In genomic region chr10:86391986-86392722, GRCh38 we compare ENCODE assay signal across 16 cellular contexts. TPM values are rescaled to one million over a fixed set of nuclear protein-coding genes. Genes with fewer than 3 reads are reported as not detected.
DNase-seq lines count a peak whose midpoint lies in the region; ATAC-seq and TF ChIP-seq lines count a peak whose summit lies in the region.
"Had no signal": no experiment of that assay in that cellular context is flagged by ENCODE, and none has a peak within 500 bp of the region (broad histone marks: within the 10 kb centered on the region; RNA-seq: fewer than 3 reads in every experiment).

No MANE protein-coding gene starts in this region.

- CTCF ChIA-PET in naive thymus-derived CD4-positive, alpha-beta T cell (lab: Charles Lee) = interaction anchor here (0.7 kb wide), 1 partner anchor 8 kb away, joined by 3 read pairs; no protein-coding TSS in a partner anchor

- ATAC-seq in GM18868 (IDR thresholded peaks at IDR 0.05; ENCODE audit: unreplicated experiment) = peak; percentile 22
- ATAC-seq in HG02759 (IDR thresholded peaks at IDR 0.05; ENCODE audit: unreplicated experiment) = peak; percentile 15
- ATAC-seq in naive thymus-derived CD4-positive, alpha-beta T cell = no peak

- H3K4me3 Mint-ChIP-seq in naive thymus-derived CD4-positive, alpha-beta T cell = no peak overlapping the region
- H3K4me3 Mint-ChIP-seq: activated CD4-positive, alpha-beta T cell treated with anti-CD3 and anti-CD28 coated beads, Interleukin-2, amount 10 ng/mL, durations not matched to agents 24 days and 14 days had no signal

- H3K4me1 Mint-ChIP-seq in naive thymus-derived CD4-positive, alpha-beta T cell = peaks cover 0 to 25% (median 10%) of the 10 kb centered on the region in 7 donors

- no peak for TF ChIP-seq CTCF in GM06990 (IDR thresholded peaks at IDR 0.05; ENCODE audit: insufficient read depth, low read length, poor library complexity, severe bottlenecking)
- TF ChIP-seq CTCF in OCI-LY3 (IDR thresholded peaks at IDR 0.05; ENCODE audit: low read depth, low read length) = no peak

- peak overlapping the region; percentile 87 for H3K4me2 ChIP-seq in OCI-LY3 (ENCODE audit: low read length)

- peaks cover 0 to 3% (median 0%) of the 10 kb centered on the region in 5 donors for H3K36me3 Mint-ChIP-seq in naive thymus-derived CD4-positive, alpha-beta T cell

- POLR2A ChIA-PET in naive thymus-derived CD4-positive, alpha-beta T cell (lab: Charles Lee) = no interaction called here

- peak overlapping the region; percentile 57 for H3K4me3 ChIP-seq in GM06990 (replicated peaks; ENCODE audit: low read depth, low read length)
- peak overlapping the region; percentile 75 for H3K4me3 ChIP-seq in OCI-LY3 (ENCODE audit: low read length)
- no peak overlapping the region for H3K4me3 ChIP-seq in effector memory CD4-positive, alpha-beta T cell (ENCODE audit: insufficient read depth, low read depth, low read length, poor library complexity, severe bottlenecking)
- no peak overlapping the region for H3K4me3 ChIP-seq in naive thymus-derived CD4-positive, alpha-beta T cell (ENCODE audit: low read length)
- H3K4me3 ChIP-seq: coronary artery, prostate gland, SJCRH30 had no signal

- intact Hi-C loops in naive thymus-derived CD4-positive, alpha-beta T cell (cut with micrococcal nuclease) = no loop called here

- no peaks in the 10 kb centered on the region for H3K27me3 ChIP-seq in GM06990 (replicated peaks; ENCODE audit: control insufficient read depth, insufficient read depth, low read length)
- H3K27me3 ChIP-seq in OCI-LY3 (ENCODE audit: low read depth, low read length) = no peaks in the 10 kb centered on the region
- H3K27me3 ChIP-seq in effector memory CD4-positive, alpha-beta T cell (replicated peaks; ENCODE audit: control insufficient read depth, insufficient read depth, low read length, poor library complexity, severe bottlenecking) = peaks cover 6% of the 10 kb centered on the region
- H3K27me3 ChIP-seq in naive thymus-derived CD4-positive, alpha-beta T cell (ENCODE audit: control insufficient read depth in 2 of 2, insufficient read depth in 2 of 2, low read length in 2 of 2) = no peaks in the 10 kb centered on the region
- H3K27me3 ChIP-seq: SJCRH30 had no signal

- H3K9ac ChIP-seq in OCI-LY3 (ENCODE audit: low read length) = peak overlapping the region; percentile 35; the same call in 1 of the 2 replicates

- peak overlapping the region; percentile 34; the same call in 1 of the 2 replicates for H3K27ac ChIP-seq in OCI-LY3 (ENCODE audit: low read length)
- H3K27ac ChIP-seq in effector memory CD4-positive, alpha-beta T cell (ENCODE audit: insufficient read depth, low read length, poor library complexity, severe bottlenecking) = no peak overlapping the region
- no peak overlapping the region for H3K27ac ChIP-seq in naive thymus-derived CD4-positive, alpha-beta T cell (ENCODE audit: low read depth, low read length)
- H3K27ac ChIP-seq: coronary artery, prostate gland, SJCRH30 had no signal

- peak overlapping the region; percentile 51 for H2AFZ ChIP-seq in OCI-LY3 (ENCODE audit: low read depth, low read length)

- peaks cover 42% of the 10 kb centered on the region for H3K4me1 ChIP-seq in OCI-LY3 (ENCODE audit: low read length)
- H3K4me1 ChIP-seq in effector memory CD4-positive, alpha-beta T cell (ENCODE audit: control insufficient read depth, insufficient read depth, low read length, poor library complexity, severe bottlenecking) = peaks cover 5% of the 10 kb centered on the region
- H3K4me1 ChIP-seq in naive thymus-derived CD4-positive, alpha-beta T cell (ENCODE audit: control insufficient read depth in 2 of 2, insufficient read depth in 2 of 2, low read length in 2 of 2) = no peaks in the 10 kb centered on the region
- H3K4me1 ChIP-seq: prostate gland, SJCRH30 had no signal

- no peaks in the 10 kb centered on the region for H3K9me3 ChIP-seq in OCI-LY3 (ENCODE audit: insufficient read depth, low read length)
- H3K9me3 ChIP-seq in effector memory CD4-positive, alpha-beta T cell (ENCODE audit: control insufficient read depth, low read length) = no peaks in the 10 kb centered on the region
- no peaks in the 10 kb centered on the region for H3K9me3 ChIP-seq in naive thymus-derived CD4-positive, alpha-beta T cell (ENCODE audit: control insufficient read depth in 2 of 3, low read length in 3 of 3)
- H3K9me3 ChIP-seq: prostate gland, SJCRH30 had no signal

- peaks cover 0 to 2% (median 0%) of the 10 kb centered on the region in 11 donors for H3K9me3 Mint-ChIP-seq in naive thymus-derived CD4-positive, alpha-beta T cell
- H3K9me3 Mint-ChIP-seq: activated CD4-positive, alpha-beta T cell treated with anti-CD3 and anti-CD28 coated beads, Interleukin-2, amount 10 ng/mL, durations not matched to agents 24 days and 14 days had no signal

- no peaks in the 10 kb centered on the region for H3K36me3 ChIP-seq in GM06990 (ENCODE audit: control insufficient read depth, insufficient read depth, low read length)
- no peaks in the 10 kb centered on the region for H3K36me3 ChIP-seq in OCI-LY3 (replicated peaks; ENCODE audit: low read depth, low read length)
- H3K36me3 ChIP-seq in effector memory CD4-positive, alpha-beta T cell (ENCODE audit: control insufficient read depth, insufficient read depth, low read length) = no peaks in the 10 kb centered on the region
- no peaks in the 10 kb centered on the region for H3K36me3 ChIP-seq in naive thymus-derived CD4-positive, alpha-beta T cell (ENCODE audit: control insufficient read depth in 2 of 3, insufficient read depth in 3 of 3, low read length in 3 of 3)
- H3K36me3 ChIP-seq: prostate gland, SJCRH30 had no signal

- H3K27ac Mint-ChIP-seq in naive thymus-derived CD4-positive, alpha-beta T cell = peak overlapping the region in 1 of 9 donors; percentile 59
- H3K27ac Mint-ChIP-seq: activated CD4-positive, alpha-beta T cell treated with anti-CD3 and anti-CD28 coated beads, Interleukin-2, amount 10 ng/mL, durations not matched to agents 24 days and 14 days had no signal

- H3K27me3 Mint-ChIP-seq in naive thymus-derived CD4-positive, alpha-beta T cell = peaks cover 16 to 69% (median 20%) of the 10 kb centered on the region in 5 donors

- DNase-seq in GM06990 (ENCODE audit: extremely low read depth, insufficient read length) (no peak), DMS153 (lab: John Stamatoyannopoulos, UW) (no peak), SIG-M5 (lab: John Stamatoyannopoulos, UW) (no peak)
- no peak for DNase-seq in effector memory CD4-positive, alpha-beta T cell
- no peak for DNase-seq in naive thymus-derived CD4-positive, alpha-beta T cell
- DNase-seq: activated CD4-positive, alpha-beta T cell treated with anti-CD3 and anti-CD28 coated beads, Interleukin-2, amount 10 ng/mL, durations not matched to agents 24 days and 14 days; anterior cingulate cortex; DMS79; NCI-H1092 treated with DMSO at 0.1 percent for 48 hours; SJCRH30; T-helper 9 cell had no signal

- H4K20me1 ChIP-seq in OCI-LY3 (ENCODE audit: insufficient read depth, low read length) = no peaks in the 10 kb centered on the region

- H3K79me2 ChIP-seq in OCI-LY3 (ENCODE audit: low read length) = no peaks in the 10 kb centered on the region

RNA-seq across cellular contexts. Expression of gene GRID1, which starts 25.6 kb away (rescaled TPM):
- total RNA-seq in naive thymus-derived CD4-positive, alpha-beta T cell = not detected
- polyA plus RNA-seq in naive thymus-derived CD4-positive, alpha-beta T cell = not detected
- total RNA-seq: activated CD4-positive, alpha-beta T cell treated with anti-CD3 and anti-CD28 coated beads, Interleukin-2, amount 10 ng/mL, durations not matched to agents 24 days and 14 days; SJCRH30 had no signal

Comparison
In these comparisons a context has a peak if more than half of its experiments do, and no peak if none do; other contexts are left out.
1. H3K4me3 ChIP-seq: peak in GM06990 (single experiment) and OCI-LY3 (single experiment); none in effector memory CD4-positive, alpha-beta T cell (single experiment) and naive thymus-derived CD4-positive, alpha-beta T cell (single experiment).